ENCODE assay signal across 23 cellular contexts in the genomic region with DNA sequence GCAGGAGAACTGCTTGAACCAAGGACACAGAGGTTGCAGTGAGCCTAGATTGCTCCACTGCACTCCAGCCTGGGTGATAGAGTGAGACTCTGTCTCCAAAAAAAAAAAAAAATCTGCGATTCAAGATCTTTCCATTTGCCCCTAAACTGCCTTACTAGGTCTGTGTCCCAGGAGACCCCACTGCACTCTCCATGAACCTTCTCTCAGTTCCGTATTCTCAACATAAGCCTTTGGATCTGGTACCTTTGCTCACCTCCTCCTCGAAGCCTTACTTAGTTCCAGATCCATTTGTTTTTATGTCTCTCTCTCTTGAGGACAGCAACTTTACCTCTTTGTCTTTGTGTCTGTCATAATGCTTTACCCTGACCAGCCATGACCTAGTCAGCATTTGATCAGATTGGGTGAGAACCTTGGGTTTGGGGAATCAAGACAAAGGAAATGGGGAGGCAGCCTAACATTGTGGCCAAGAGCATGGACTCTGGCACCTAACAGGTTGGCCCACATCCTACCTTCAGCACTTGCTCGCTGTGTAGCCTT. TPM values are rescaled to one million over a fixed set of nuclear protein-coding genes. Genes with fewer than 3 reads are reported as not detected.
"Had no signal": no experiment of that assay in that cellular context is flagged by ENCODE, and none has a peak within 500 bp of the region (broad histone marks: within the 10 kb centered on the region; RNA-seq: fewer than 3 reads in every experiment).

No MANE protein-coding gene starts in this region.

- H2AFZ ChIP-seq: hepatocyte, parathyroid adenoma had no signal

- H3K27me3 ChIP-seq: hepatocyte, right atrium auricular region, right lobe of liver, suprapubic skin, tibial artery, upper lobe of right lung had no signal

- DNase-seq: islet precursor cell; left ventricle myocardium inferior; naive thymus-derived CD8-positive, alpha-beta T cell; right lobe of liver; stimulated activated CD4-positive, alpha-beta T cell treated with anti-CD3 and anti-CD28 coated beads, Interleukin-12 subunit alpha, Interleukin-12 subunit beta, amount 100 ng/mL, for 4 hours; stimulated activated CD4-positive, alpha-beta T cell treated with anti-CD3 and anti-CD28 coated beads, Interleukin-15, amount 100 ng/mL, for 24 hours; stimulated activated CD4-positive, alpha-beta T cell treated with anti-CD3 and anti-CD28 coated beads, Interleukin-2, amount 100 ng/mL, for 24 hours; stimulated activated CD4-positive, alpha-beta T cell treated with anti-CD3 and anti-CD28 coated beads, Interleukin-4, amount 100 ng/mL, for 1 hour; stimulated activated naive CD4-positive, alpha-beta T cell; tibial artery; trophoblast cell; upper lobe of right lung had no signal

- H3K9ac ChIP-seq: parathyroid adenoma had no signal

- H3K9me3 Mint-ChIP-seq: nephron had no signal

- H3K4me3 Mint-ChIP-seq: naive thymus-derived CD8-positive, alpha-beta T cell; nephron; neural crest cell; stimulated activated naive CD8-positive, alpha-beta T cell treated with anti-CD3 and anti-CD28 coated beads, Interleukin-15, Interleukin-2, amounts not matched to agents 100 ng/mL and 50 ng/mL, for 24 hours had no signal

- H3K9me3 ChIP-seq: right atrium auricular region, right lobe of liver, thoracic aorta, upper lobe of right lung had no signal

- H3K36me3 ChIP-seq: left ventricle myocardium inferior, right atrium auricular region, right lobe of liver, suprapubic skin, thoracic aorta, tibial artery, upper lobe of right lung had no signal

- H3K27ac Mint-ChIP-seq: nephron; progenitor cell of endocrine pancreas; stimulated activated naive CD8-positive, alpha-beta T cell treated with anti-CD3 and anti-CD28 coated beads, Interleukin-15, Interleukin-2, amounts not matched to agents 100 ng/mL and 50 ng/mL, for 24 hours had no signal

- ATAC-seq: naive thymus-derived CD8-positive, alpha-beta T cell; right lobe of liver; upper lobe of right lung had no signal

- H3K27ac ChIP-seq: hepatocyte, left ventricle myocardium inferior, parathyroid adenoma, right atrium auricular region, right lobe of liver, suprapubic skin, thoracic aorta, tibial artery, upper lobe of right lung had no signal

- H3K4me3 ChIP-seq: hepatocyte, left ventricle myocardium inferior, lung, right atrium auricular region, right lobe of liver, suprapubic skin, thoracic aorta, tibial artery, upper lobe of right lung had no signal

- H3K4me1 Mint-ChIP-seq: nephron, neural crest cell had no signal

- H3K79me2 ChIP-seq: hepatocyte, parathyroid adenoma had no signal

- H3K4me1 ChIP-seq: left ventricle myocardium inferior, parathyroid adenoma, right atrium auricular region, suprapubic skin, tibial artery, upper lobe of right lung had no signal

- H3K4me2 ChIP-seq: hepatocyte had no signal

- H3K27me3 Mint-ChIP-seq: naive thymus-derived CD8-positive, alpha-beta T cell; progenitor cell of endocrine pancreas; stimulated activated naive CD8-positive, alpha-beta T cell treated with anti-CD3 and anti-CD28 coated beads, Interleukin-15, Interleukin-2, amounts not matched to agents 100 ng/mL and 50 ng/mL, for 24 hours had no signal

RNA-seq across cellular contexts. Expression of a gene that starts 41.5 kb away (rescaled TPM):
- total RNA-seq: progenitor cell of endocrine pancreas, renal cortical epithelial cell had no signal
